ENCODE assay signal across 26 cellular contexts in genomic region chr22:37715760-37716159, GRCh38.
"Had no signal": no experiment of that assay in that cellular context is flagged by ENCODE, and none has a peak within 500 bp of the region (broad histone marks: within the 10 kb centered on the region; RNA-seq: fewer than 3 reads in every experiment).

No MANE protein-coding gene starts in this region.

- H3K27ac ChIP-seq: stomach, suprapubic skin, testis, thoracic aorta, thyroid gland, tibial artery, tibial nerve, transverse colon, upper lobe of left lung, upper lobe of right lung, uterus, vagina had no signal

- H3K9me3 ChIP-seq: stomach, suprapubic skin, testis, thoracic aorta, thyroid gland, tibial artery, tibial nerve, transverse colon, upper lobe of left lung, upper lobe of right lung, uterus, vagina had no signal

- H3K4me3 ChIP-seq: stomach, suprapubic skin, testis, thoracic aorta, thyroid gland, tibial artery, tibial nerve, transverse colon, upper lobe of left lung, upper lobe of right lung, uterus, vagina had no signal

- H3K36me3 ChIP-seq: stomach, thoracic aorta, thyroid gland, tibial artery, transverse colon, upper lobe of left lung, upper lobe of right lung, uterus, vagina had no signal

- ATAC-seq: stimulated activated effector memory CD8-positive, alpha-beta T cell treated with anti-CD3 and anti-CD28 coated beads, Interleukin-12 subunit alpha, Interleukin-12 subunit beta, amount 100 ng/mL, for 72 hours; stimulated activated memory B cell treated with anti-CD40 and anti-IgM and Interleukin-4, amounts not matched to agents 10 μg/mL and 1 μg/mL and 100 μg/mL, for 72 hours; stimulated activated naive B cell treated with anti-CD40 and anti-IgM and Interleukin-4, amounts not matched to agents 10 μg/mL and 1 μg/mL and 100 μg/mL, for 72 hours; stimulated activated naive CD8-positive, alpha-beta T cell treated with anti-CD3 and anti-CD28 coated beads, Interleukin-15, amount 100 ng/mL, for 72 hours; stimulated activated naive CD8-positive, alpha-beta T cell treated with anti-CD3 and anti-CD28 coated beads, Interleukin-15, Interleukin-2, amounts not matched to agents 100 U/mL and 50 U/mL, for 24 hours; upper lobe of right lung had no signal

- H3K4me1 ChIP-seq: stomach, suprapubic skin, testis, thyroid gland, tibial artery, tibial nerve, transverse colon, upper lobe of left lung, upper lobe of right lung, uterus, vagina had no signal

- DNase-seq: stimulated activated CD4-positive, alpha-beta T cell treated with anti-CD3 and anti-CD28 coated beads, Interleukin-2, amount 100 ng/mL, for 48 hours; stimulated activated CD4-positive, alpha-beta T cell treated with anti-CD3 and anti-CD28 coated beads, Interleukin-4, amount 100 ng/mL, for 1 hour; stimulated activated CD4-positive, alpha-beta T cell treated with anti-CD3 and anti-CD28 coated beads, Interleukin-4, amount 100 ng/mL, for 24 hours; stimulated activated CD4-positive, alpha-beta T cell treated with anti-CD3 and anti-CD28 coated beads, Interleukin-4, amount 100 ng/mL, for 4 hours; stimulated activated CD8-positive, alpha-beta memory T cell treated with anti-CD3 and anti-CD28 coated beads, Interleukin-4, amount 100 ng/mL, for 48 hours; stimulated activated naive B cell treated with anti-CD40 and anti-IgM and Interleukin-4, amounts not matched to agents 10 μg/mL and 1 μg/mL and 100 μg/mL, for 72 hours; stimulated activated naive CD4-positive, alpha-beta T cell; stimulated activated naive CD4-positive, alpha-beta T cell treated with Interleukin-2 at 50 U/mL for 16 hours; stimulated activated naive CD8-positive, alpha-beta T cell treated with anti-CD3 and anti-CD28 coated beads, Interleukin-15, amount 100 ng/mL, for 72 hours; stimulated activated naive CD8-positive, alpha-beta T cell treated with anti-CD3 and anti-CD28 coated beads, Interleukin-15, Interleukin-2, amounts not matched to agents 100 U/mL and 50 U/mL, for 24 hours; stomach; substantia nigra; testis; thyroid gland; tibial artery; transverse colon; trophoblast cell; upper lobe of left lung; upper lobe of right lung; uterus had no signal

- H3K27me3 ChIP-seq: stomach, suprapubic skin, testis, thyroid gland, tibial artery, tibial nerve, transverse colon, upper lobe of left lung, upper lobe of right lung, uterus, vagina had no signal
